In genomic region chrX:154540365-154540764, GRCh38 we compare ENCODE assay signal across 15 cellular contexts. TPM values are rescaled to one million over a fixed set of nuclear protein-coding genes. Genes with fewer than 3 reads are reported as not detected.
"Had no signal": no experiment of that assay in that cellular context is flagged by ENCODE, and none has a peak within 500 bp of the region (broad histone marks: within the 10 kb centered on the region; RNA-seq: fewer than 3 reads in every experiment).

No MANE protein-coding gene starts in this region.

RNA-seq across cellular contexts. Expression of gene CTAG1A, which starts 44.6 kb away (rescaled TPM):
- total RNA-seq: activated CD4-positive, alpha-beta memory T cell treated with anti-CD3 and anti-CD28 coated beads, Interleukin-2, amount 10 ng/mL, durations not matched to agents 7 days and 5 days; activated naive CD4-positive, alpha-beta T cell treated with anti-CD3 and anti-CD28 coated beads for 36 hours; activated T-helper 2 cell treated with anti-CD3 and anti-CD28 coated beads, Interferon-gamma antibody, Interleukin-2, Interleukin-4, amounts not matched to agents 10 μg/mL and 5 μg/mL and 100 μg/mL, durations not matched to agents 14 hours and 24 hours and 36 hours; cerebellum; dermis blood vessel endothelial cell; endothelial cell of umbilical vein; glomerular endothelial cell; left cardiac atrium; lung microvascular endothelial cell; neural crest cell; osteoblast; progenitor cell of endocrine pancreas; skeletal muscle tissue; uterus had no signal
- polyA plus RNA-seq: endothelial cell of umbilical vein, SK-N-SH had no signal
